8 cellular contexts compared by ENCODE assay signal in genomic region chr1:145885738-145886287, GRCh38. TPM values are rescaled to one million over a fixed set of nuclear protein-coding genes. Genes with fewer than 3 reads are reported as not detected.
DNase-seq lines count a peak whose midpoint lies in the region; ATAC-seq and TF ChIP-seq lines count a peak whose summit lies in the region.

Gene ANKRD35, minus strand, starts transcription at chr1:145885866. Its CDS starts 108 bp downstream, at chr1:145885758.

- DNase-seq in NCI-H146 (lab: John Stamatoyannopoulos, UW), result peak; percentile 90
- DNase-seq in T-helper 17 cell, result peak; percentile 80 to 82 (median 81)
- peak; percentile 32 for DNase-seq in amniotic stem cell (lab: John Stamatoyannopoulos, UW)
- DNase-seq in right cardiac atrium, result peak; percentile 89 to 97 (median 95)
- peak; percentile 89 to 92 for DNase-seq in psoas muscle
- DNase-seq in upper lobe of right lung, result peak; percentile 93

- 1% methylated on average over 36 of the region's 36 CpGs for WGBS in right cardiac atrium
- WGBS in psoas muscle, 3 donors, result 0 to 1% (median 0%) methylated on average over 33 to 36 of the region's 36 CpGs

- TF ChIP-seq CTCF in psoas muscle (IDR thresholded peaks at IDR 0.05), result no peak
- TF ChIP-seq CTCF in upper lobe of right lung (IDR thresholded peaks at IDR 0.05), result no peak

- ATAC-seq in GM18498 (IDR thresholded peaks at IDR 0.05; ENCODE audit: unreplicated experiment) (peak; percentile 99), HG02840 (IDR thresholded peaks at IDR 0.05; ENCODE audit: low FRiP score, unreplicated experiment) (peak; percentile 97), T-helper 17 cell (peak; percentile 99), right cardiac atrium (peak; percentile 95), psoas muscle (peak; percentile 83 to 91 (median 86)), upper lobe of right lung (peak; percentile 97)

- H3K27ac Mint-ChIP-seq in T-helper 17 cell, result peak within 1 kb of the TSS; percentile 24

- H3K4me3 ChIP-seq in right cardiac atrium (ENCODE audit: low read length) (peak within 1 kb of the TSS; percentile 60), psoas muscle (peak within 1 kb of the TSS; percentile 88), upper lobe of right lung (peak within 1 kb of the TSS; percentile 66)

- peaks cover 13% of the 10 kb centered on the region for H3K4me1 Mint-ChIP-seq in T-helper 17 cell

- H3K27me3 ChIP-seq in right cardiac atrium (ENCODE audit: control insufficient read depth, insufficient read depth), result no peaks in the 10 kb centered on the region
- no peaks in the 10 kb centered on the region for H3K27me3 ChIP-seq in psoas muscle (ENCODE audit: insufficient read depth in 3 of 3, low read length in 2 of 3)
- H3K27me3 ChIP-seq in upper lobe of right lung, result no peaks in the 10 kb centered on the region

- H3K36me3 ChIP-seq in psoas muscle (ENCODE audit: insufficient read depth in 1 of 2, low read depth in 1 of 2) (no peaks in the 10 kb centered on the region), upper lobe of right lung (no peaks in the 10 kb centered on the region)

- peaks cover 24% of the 10 kb centered on the region for H3K27me3 Mint-ChIP-seq in T-helper 17 cell

- H3K36me3 Mint-ChIP-seq in T-helper 17 cell (ENCODE audit: low read depth), result no peaks in the 10 kb centered on the region

- intact Hi-C loops in right cardiac atrium (cut with DNase I), result no loop called here
- intact Hi-C loops in psoas muscle (cut with DNase I), result loop anchor here in 1 of 2 donors (5.0 kb wide), 1 partner anchor 81 kb away; no protein-coding TSS in a partner anchor
- intact Hi-C loops in upper lobe of right lung (cut with DNase I), result no loop called here

- H3K9me3 ChIP-seq in T-helper 17 cell (ENCODE audit: control insufficient read depth, low read length, poor library complexity, severe bottlenecking) (no peaks in the 10 kb centered on the region), right cardiac atrium (ENCODE audit: control insufficient read depth, low read length) (no peaks in the 10 kb centered on the region), psoas muscle (no peaks in the 10 kb centered on the region), upper lobe of right lung (no peaks in the 10 kb centered on the region)

- H3K4me3 Mint-ChIP-seq in T-helper 17 cell, result peak within 1 kb of the TSS; percentile 88

- H3K4me1 ChIP-seq in right cardiac atrium (ENCODE audit: control insufficient read depth, insufficient read depth, low read length) (no peaks in the 10 kb centered on the region), psoas muscle (peaks cover 16% of the 10 kb centered on the region), upper lobe of right lung (peaks cover 5% of the 10 kb centered on the region)

- H3K27ac ChIP-seq in right cardiac atrium (ENCODE audit: low read length), result peak within 1 kb of the TSS; percentile 46
- H3K27ac ChIP-seq in psoas muscle, result peak within 1 kb of the TSS; percentile 3
- no peak within 1 kb of the TSS for H3K27ac ChIP-seq in upper lobe of right lung

RNA-seq across cellular contexts. Expression of gene ANKRD35, which starts in this region (rescaled TPM):
- total RNA-seq in T-helper 17 cell, result not detected
- 1 to 10 TPM; 1.9 to 2.3 (median 2.1) TPM for total RNA-seq in right cardiac atrium
- polyA plus RNA-seq in right cardiac atrium, result 1.4 TPM
- total RNA-seq in psoas muscle, result 1 to 10 TPM; 2.6 to 6.0 (median 4.6) TPM
- polyA plus RNA-seq in psoas muscle, result 10 to 100 TPM in 1 of 3 donors, 1 to 10 TPM in 2; 3.1 to 16.5 (median 7.8) TPM
- total RNA-seq in upper lobe of right lung, result 1.6 TPM

Comparison
In these comparisons a context has a peak if more than half of its experiments do, and no peak if none do; other contexts are left out.
1. Peak in DNase-seq and ATAC-seq in T-helper 17 cell; RNA of the gene not detected or under 1 TPM.
2. DNase-seq: peak in every context shown above with its lines; median percentile 95 in right cardiac atrium; 93 in upper lobe of right lung; 90 in psoas muscle; 90 in NCI-H146; 81 in T-helper 17 cell; 32 in amniotic stem cell.